In the genomic region with DNA sequence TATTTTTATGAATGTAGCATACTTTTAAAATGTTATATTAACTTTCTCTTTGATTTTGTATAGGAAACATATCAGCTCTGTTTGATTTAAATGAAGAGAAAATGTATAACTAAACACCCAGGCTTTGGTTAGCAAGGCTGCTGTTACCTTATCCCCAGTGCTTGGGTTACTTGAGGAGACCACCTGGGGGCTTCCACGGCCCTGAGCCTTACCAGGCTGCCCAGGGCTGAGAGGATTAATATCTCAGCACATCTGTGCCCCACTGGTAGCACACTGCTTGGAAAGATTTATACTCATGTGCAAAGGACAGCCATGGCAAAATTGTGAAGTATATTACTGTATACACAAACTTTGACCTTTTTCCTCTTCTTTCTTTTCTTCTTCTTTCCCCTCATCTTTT, we compare ENCODE assay signal across 20 cellular contexts.
A peak's percentile ranks its signal among the peaks of the same experiment; 100 is the strongest.
DNase-seq lines count a peak whose midpoint lies in the region; ATAC-seq and TF ChIP-seq lines count a peak whose summit lies in the region.
"Had no signal": no experiment of that assay in that cellular context is flagged by ENCODE, and none has a peak within 500 bp of the region (broad histone marks: within the 10 kb centered on the region; RNA-seq: fewer than 3 reads in every experiment).

No MANE protein-coding gene starts in this region.

- H4K20me1 ChIP-seq in GM23338 (replicated peaks; ENCODE audit: insufficient read depth) = no peaks in the 10 kb centered on the region

- no peaks in the 10 kb centered on the region for H3K27me3 Mint-ChIP-seq in GM23338 (ENCODE audit: insufficient read depth, low read depth, poor library complexity)
- H3K27me3 Mint-ChIP-seq: CD4-positive, alpha-beta T cell had no signal

- H3K4me2 ChIP-seq in GM23338 (no peak overlapping the region), mesendoderm (ENCODE audit: low read length) (no peak overlapping the region)

- no peak overlapping the region for H4K8ac ChIP-seq in mesendoderm (ENCODE audit: low read depth, low read length)

- no peaks in the 10 kb centered on the region for H3K36me3 Mint-ChIP-seq in GM23338 (ENCODE audit: low read depth)

- H3K36me3 ChIP-seq in GM23338 (ENCODE audit: insufficient read depth) (no peaks in the 10 kb centered on the region), mesendoderm (ENCODE audit: control insufficient read depth, insufficient read depth, low read length) (no peaks in the 10 kb centered on the region)
- H3K36me3 ChIP-seq: HAP-1 had no signal

- no peak overlapping the region for H3K4ac ChIP-seq in mesendoderm (ENCODE audit: low read depth, low read length)

- no CpG with 5 or more reads among the region's 1 CpG for WGBS in mesendoderm (ENCODE audit: extremely low coverage, insufficient coverage, low lambda C conversion rate)

- H3K9me3 Mint-ChIP-seq in GM23338 = peaks cover 4% of the 10 kb centered on the region; the same call in 1 of the 3 replicates
- H3K9me3 Mint-ChIP-seq: CD4-positive, alpha-beta T cell had no signal

- H3K27me3 ChIP-seq in GM23338 (ENCODE audit: insufficient read depth) = no peaks in the 10 kb centered on the region
- no peaks in the 10 kb centered on the region for H3K27me3 ChIP-seq in mesendoderm (ENCODE audit: insufficient read depth, low read length, poor library complexity)

- no peak overlapping the region for H3K27ac Mint-ChIP-seq in GM23338
- H3K27ac Mint-ChIP-seq: CD4-positive, alpha-beta T cell had no signal

- ATAC-seq in GM23338 (peak; percentile 62), HG02798 (IDR thresholded peaks at IDR 0.05; ENCODE audit: poor library complexity, unreplicated experiment) (no peak), HG03045 (IDR thresholded peaks at IDR 0.05; ENCODE audit: unreplicated experiment) (no peak)
- ATAC-seq: GM12878, K562 had no signal

- peaks cover 9% of the 10 kb centered on the region for H3K4me1 Mint-ChIP-seq in GM23338

- H3K4me1 ChIP-seq in GM23338 (ENCODE audit: insufficient read depth) = peaks cover 4% of the 10 kb centered on the region
- no peaks in the 10 kb centered on the region for H3K4me1 ChIP-seq in mesendoderm (ENCODE audit: control insufficient read depth, low read depth, low read length)
- H3K4me1 ChIP-seq: Caco-2, HAP-1 had no signal

- H3K23ac ChIP-seq in mesendoderm (ENCODE audit: low read length) = no peak overlapping the region

- TF ChIP-seq CTCF in GM23338 (conservative IDR thresholded peaks at IDR 0.05; ENCODE audit: low read depth in 2 of 2) = no peak

- H3K27ac ChIP-seq in GM23338 (ENCODE audit: low read depth) = no peak overlapping the region
- H3K27ac ChIP-seq in mesendoderm (ENCODE audit: low read depth, low read length) = no peak overlapping the region
- no peak overlapping the region for H3K27ac ChIP-seq in caudate nucleus (ENCODE audit: low read depth, low read length)
- H3K27ac ChIP-seq: C4-2B had no signal

- DNase-seq in GM23338 (ENCODE audit: low spot score) (peak; percentile 3), NCI-H2171 treated with DMSO at 0.1 percent for 48 hours (lab: John Stamatoyannopoulos, UW) (peak; percentile 33), NCI-H82 (lab: John Stamatoyannopoulos, UW) (peak; percentile 88), mesendoderm (peak; percentile 10), caudate nucleus (lab: John Stamatoyannopoulos, UW) (no peak), AG08395 (ENCODE audit: low spot score) (no peak)
- DNase-seq: ACHN; AML-193; Caco-2; CD4-positive, alpha-beta T cell; DMS53; DND-41; EL; IMR-90 had no signal

- no peak overlapping the region for H2BK5ac ChIP-seq in mesendoderm (ENCODE audit: low read length)

- no peak overlapping the region for H3K18ac ChIP-seq in mesendoderm (ENCODE audit: low read length)

- H3K9ac ChIP-seq in mesendoderm (ENCODE audit: low read length) = no peak overlapping the region

- no peak overlapping the region for H3K4me3 Mint-ChIP-seq in GM23338
- H3K4me3 Mint-ChIP-seq: CD4-positive, alpha-beta T cell had no signal

- no peak overlapping the region for H3K56ac ChIP-seq in mesendoderm (ENCODE audit: low read length)

- H3F3A ChIP-seq in GM23338 (replicated peaks; ENCODE audit: low read depth) = no peaks in the 10 kb centered on the region

- no peak overlapping the region for H3K4me3 ChIP-seq in GM23338
- no peak overlapping the region for H3K4me3 ChIP-seq in mesendoderm (ENCODE audit: low read length)
- H3K4me3 ChIP-seq: GM12878, HAP-1, K562 had no signal

- H3K9me2 ChIP-seq in GM23338 (ENCODE audit: insufficient read depth) = no peaks in the 10 kb centered on the region

- no peak overlapping the region for H4K5ac ChIP-seq in mesendoderm (ENCODE audit: low read length)

- no peak overlapping the region for H2BK15ac ChIP-seq in mesendoderm (replicated peaks; ENCODE audit: low read depth)

- H2AK5ac ChIP-seq in mesendoderm (ENCODE audit: low read length) = no peak overlapping the region

- no peak overlapping the region for H2AFZ ChIP-seq in GM23338

- H3K79me2 ChIP-seq in GM23338 (replicated peaks; ENCODE audit: insufficient read depth) (no peaks in the 10 kb centered on the region), mesendoderm (ENCODE audit: control insufficient read depth, insufficient read depth, low read length) (no peaks in the 10 kb centered on the region)

- no peak overlapping the region for H2BK120ac ChIP-seq in mesendoderm (ENCODE audit: low read depth, low read length)

- no peaks in the 10 kb centered on the region for H3K79me1 ChIP-seq in mesendoderm (ENCODE audit: low read length)

TF ChIP-seq in GM23338, 12 proteins besides CTCF, POLR2A, EP300 and RAD21 (continues in another document):
- no peak for TF ChIP-seq NANOG (IDR thresholded peaks at IDR 0.05; ENCODE audit: borderline replicate concordance)
- TF ChIP-seq JUNB (IDR thresholded peaks at IDR 0.05; ENCODE audit: unreplicated experiment) = no peak
- TF ChIP-seq, protein P1, sequence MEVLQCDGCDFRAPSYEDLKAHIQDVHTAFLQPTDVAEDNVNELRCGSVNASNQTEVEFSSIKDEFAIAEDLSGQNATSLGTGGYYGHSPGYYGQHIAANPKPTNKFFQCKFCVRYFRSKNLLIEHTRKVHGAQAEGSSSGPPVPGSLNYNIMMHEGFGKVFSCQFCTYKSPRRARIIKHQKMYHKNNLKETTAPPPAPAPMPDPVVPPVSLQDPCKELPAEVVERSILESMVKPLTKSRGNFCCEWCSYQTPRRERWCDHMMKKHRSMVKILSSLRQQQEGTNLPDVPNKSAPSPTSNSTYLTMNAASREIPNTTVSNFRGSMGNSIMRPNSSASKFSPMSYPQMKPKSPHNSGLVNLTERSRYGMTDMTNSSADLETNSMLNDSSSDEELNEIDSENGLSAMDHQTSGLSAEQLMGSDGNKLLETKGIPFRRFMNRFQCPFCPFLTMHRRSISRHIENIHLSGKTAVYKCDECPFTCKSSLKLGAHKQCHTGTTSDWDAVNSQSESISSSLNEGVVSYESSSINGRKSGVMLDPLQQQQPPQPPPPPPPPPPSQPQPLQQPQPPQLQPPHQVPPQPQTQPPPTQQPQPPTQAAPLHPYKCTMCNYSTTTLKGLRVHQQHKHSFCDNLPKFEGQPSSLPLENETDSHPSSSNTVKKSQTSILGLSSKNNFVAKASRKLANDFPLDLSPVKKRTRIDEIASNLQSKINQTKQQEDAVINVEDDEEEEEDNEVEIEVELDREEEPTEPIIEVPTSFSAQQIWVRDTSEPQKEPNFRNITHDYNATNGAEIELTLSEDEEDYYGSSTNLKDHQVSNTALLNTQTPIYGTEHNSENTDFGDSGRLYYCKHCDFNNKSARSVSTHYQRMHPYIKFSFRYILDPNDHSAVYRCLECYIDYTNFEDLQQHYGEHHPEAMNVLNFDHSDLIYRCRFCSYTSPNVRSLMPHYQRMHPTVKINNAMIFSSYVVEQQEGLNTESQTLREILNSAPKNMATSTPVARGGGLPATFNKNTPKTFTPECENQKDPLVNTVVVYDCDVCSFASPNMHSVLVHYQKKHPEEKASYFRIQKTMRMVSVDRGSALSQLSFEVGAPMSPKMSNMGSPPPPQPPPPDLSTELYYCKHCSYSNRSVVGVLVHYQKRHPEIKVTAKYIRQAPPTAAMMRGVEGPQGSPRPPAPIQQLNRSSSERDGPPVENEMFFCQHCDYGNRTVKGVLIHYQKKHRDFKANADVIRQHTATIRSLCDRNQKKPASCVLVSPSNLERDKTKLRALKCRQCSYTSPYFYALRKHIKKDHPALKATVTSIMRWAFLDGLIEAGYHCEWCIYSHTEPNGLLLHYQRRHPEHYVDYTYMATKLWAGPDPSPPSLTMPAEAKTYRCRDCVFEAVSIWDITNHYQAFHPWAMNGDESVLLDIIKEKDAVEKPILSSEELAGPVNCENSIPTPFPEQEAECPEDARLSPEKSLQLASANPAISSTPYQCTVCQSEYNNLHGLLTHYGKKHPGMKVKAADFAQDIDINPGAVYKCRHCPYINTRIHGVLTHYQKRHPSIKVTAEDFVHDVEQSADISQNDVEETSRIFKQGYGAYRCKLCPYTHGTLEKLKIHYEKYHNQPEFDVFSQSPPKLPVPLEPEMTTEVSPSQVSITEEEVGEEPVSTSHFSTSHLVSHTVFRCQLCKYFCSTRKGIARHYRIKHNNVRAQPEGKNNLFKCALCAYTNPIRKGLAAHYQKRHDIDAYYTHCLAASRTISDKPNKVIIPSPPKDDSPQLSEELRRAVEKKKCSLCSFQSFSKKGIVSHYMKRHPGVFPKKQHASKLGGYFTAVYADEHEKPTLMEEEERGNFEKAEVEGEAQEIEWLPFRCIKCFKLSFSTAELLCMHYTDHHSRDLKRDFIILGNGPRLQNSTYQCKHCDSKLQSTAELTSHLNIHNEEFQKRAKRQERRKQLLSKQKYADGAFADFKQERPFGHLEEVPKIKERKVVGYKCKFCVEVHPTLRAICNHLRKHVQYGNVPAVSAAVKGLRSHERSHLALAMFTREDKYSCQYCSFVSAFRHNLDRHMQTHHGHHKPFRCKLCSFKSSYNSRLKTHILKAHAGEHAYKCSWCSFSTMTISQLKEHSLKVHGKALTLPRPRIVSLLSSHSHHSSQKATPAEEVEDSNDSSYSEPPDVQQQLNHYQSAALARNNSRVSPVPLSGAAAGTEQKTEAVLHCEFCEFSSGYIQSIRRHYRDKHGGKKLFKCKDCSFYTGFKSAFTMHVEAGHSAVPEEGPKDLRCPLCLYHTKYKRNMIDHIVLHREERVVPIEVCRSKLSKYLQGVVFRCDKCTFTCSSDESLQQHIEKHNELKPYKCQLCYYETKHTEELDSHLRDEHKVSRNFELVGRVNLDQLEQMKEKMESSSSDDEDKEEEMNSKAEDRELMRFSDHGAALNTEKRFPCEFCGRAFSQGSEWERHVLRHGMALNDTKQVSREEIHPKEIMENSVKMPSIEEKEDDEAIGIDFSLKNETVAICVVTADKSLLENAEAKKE (CRISPR knock-in tag; IDR thresholded peaks at IDR 0.05) = no peak
- no peak for TF ChIP-seq EZH2 (IDR thresholded peaks at IDR 0.05; ENCODE audit: low read depth, unreplicated experiment)
- TF ChIP-seq POLR2AphosphoS5 (IDR thresholded peaks at IDR 0.05; ENCODE audit: low read depth) = no peak
- TF ChIP-seq EZH2phosphoT487 (IDR thresholded peaks at IDR 0.05; ENCODE audit: unreplicated experiment) = no peak
- TF ChIP-seq ZNF114 (CRISPR knock-in tag; IDR thresholded peaks at IDR 0.05) = no peak

Comparison
In these comparisons a context has a peak if more than half of its experiments do, and no peak if none do; other contexts are left out.
1. DNase-seq: peak in GM23338 (single experiment), NCI-H2171 treated with DMSO at 0.1 percent for 48 hours (single experiment), NCI-H82 (single experiment) and mesendoderm (single experiment); none in caudate nucleus (0 of 61) and AG08395 (single experiment).